In genomic region chr19:18304496-18305312, GRCh38 we compare ENCODE assay signal across 1 cellular context.
A peak's percentile ranks its signal among the peaks of the same experiment; 100 is the strongest.
TF ChIP-seq lines count a peak whose summit lies in the region.

No MANE protein-coding gene starts in this region.

TF ChIP-seq in HepG2, 621 proteins besides CTCF, POLR2A, EP300 and RAD21 (continued from another document and continues in another):
- TF ChIP-seq, protein P1, sequence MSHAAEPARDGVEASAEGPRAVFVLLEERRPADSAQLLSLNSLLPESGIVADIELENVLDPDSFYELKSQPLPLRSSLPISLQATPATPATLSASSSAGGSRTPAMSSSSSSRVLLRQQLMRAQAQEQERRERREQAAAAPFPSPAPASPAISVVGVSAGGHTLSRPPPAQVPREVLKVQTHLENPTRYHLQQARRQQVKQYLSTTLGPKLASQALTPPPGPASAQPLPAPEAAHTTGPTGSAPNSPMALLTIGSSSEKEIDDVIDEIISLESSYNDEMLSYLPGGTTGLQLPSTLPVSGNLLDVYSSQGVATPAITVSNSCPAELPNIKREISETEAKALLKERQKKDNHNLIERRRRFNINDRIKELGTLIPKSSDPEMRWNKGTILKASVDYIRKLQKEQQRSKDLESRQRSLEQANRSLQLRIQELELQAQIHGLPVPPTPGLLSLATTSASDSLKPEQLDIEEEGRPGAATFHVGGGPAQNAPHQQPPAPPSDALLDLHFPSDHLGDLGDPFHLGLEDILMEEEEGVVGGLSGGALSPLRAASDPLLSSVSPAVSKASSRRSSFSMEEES (CRISPR knock-in tag; IDR thresholded peaks at IDR 0.05): no peak; the same call in 1 of the 2 replicates
- TF ChIP-seq SATB2 (CRISPR knock-in tag; IDR thresholded peaks at IDR 0.05): no peak
- no peak for TF ChIP-seq ZNF841 (CRISPR knock-in tag; IDR thresholded peaks at IDR 0.05; ENCODE audit: borderline replicate concordance)
- TF ChIP-seq ZBTB44 (CRISPR knock-in tag; IDR thresholded peaks at IDR 0.05): no peak
- TF ChIP-seq RNF219 (CRISPR knock-in tag; IDR thresholded peaks at IDR 0.05): no peak; the same call in 1 of the 2 replicates
- peak; percentile 91 for TF ChIP-seq POLR2G (IDR thresholded peaks at IDR 0.05; ENCODE audit: low read depth, low read length)
- TF ChIP-seq, protein P2, sequence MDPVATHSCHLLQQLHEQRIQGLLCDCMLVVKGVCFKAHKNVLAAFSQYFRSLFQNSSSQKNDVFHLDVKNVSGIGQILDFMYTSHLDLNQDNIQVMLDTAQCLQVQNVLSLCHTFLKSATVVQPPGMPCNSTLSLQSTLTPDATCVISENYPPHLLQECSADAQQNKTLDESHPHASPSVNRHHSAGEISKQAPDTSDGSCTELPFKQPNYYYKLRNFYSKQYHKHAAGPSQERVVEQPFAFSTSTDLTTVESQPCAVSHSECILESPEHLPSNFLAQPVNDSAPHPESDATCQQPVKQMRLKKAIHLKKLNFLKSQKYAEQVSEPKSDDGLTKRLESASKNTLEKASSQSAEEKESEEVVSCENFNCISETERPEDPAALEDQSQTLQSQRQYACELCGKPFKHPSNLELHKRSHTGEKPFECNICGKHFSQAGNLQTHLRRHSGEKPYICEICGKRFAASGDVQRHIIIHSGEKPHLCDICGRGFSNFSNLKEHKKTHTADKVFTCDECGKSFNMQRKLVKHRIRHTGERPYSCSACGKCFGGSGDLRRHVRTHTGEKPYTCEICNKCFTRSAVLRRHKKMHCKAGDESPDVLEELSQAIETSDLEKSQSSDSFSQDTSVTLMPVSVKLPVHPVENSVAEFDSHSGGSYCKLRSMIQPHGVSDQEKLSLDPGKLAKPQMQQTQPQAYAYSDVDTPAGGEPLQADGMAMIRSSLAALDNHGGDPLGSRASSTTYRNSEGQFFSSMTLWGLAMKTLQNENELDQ (CRISPR knock-in tag; IDR thresholded peaks at IDR 0.05; ENCODE audit: borderline replicate concordance): no peak
- no peak for TF ChIP-seq HDAC6 (IDR thresholded peaks at IDR 0.05; ENCODE audit: low read depth, low read length)
- TF ChIP-seq HDAC1 (CRISPR knock-in tag; IDR thresholded peaks at IDR 0.05): peak; percentile 86
- peak; percentile 64; the same call in 1 of the 2 replicates for TF ChIP-seq MEIS1 (CRISPR knock-in tag; IDR thresholded peaks at IDR 0.05; ENCODE audit: borderline replicate concordance)
- no peak for TF ChIP-seq CCAR2 (optimal IDR thresholded peaks at IDR 0.05; ENCODE audit: low read depth, low read length)
- peak; percentile 83 for TF ChIP-seq ZFY (CRISPR knock-in tag; IDR thresholded peaks at IDR 0.05)
- TF ChIP-seq, protein P3, sequence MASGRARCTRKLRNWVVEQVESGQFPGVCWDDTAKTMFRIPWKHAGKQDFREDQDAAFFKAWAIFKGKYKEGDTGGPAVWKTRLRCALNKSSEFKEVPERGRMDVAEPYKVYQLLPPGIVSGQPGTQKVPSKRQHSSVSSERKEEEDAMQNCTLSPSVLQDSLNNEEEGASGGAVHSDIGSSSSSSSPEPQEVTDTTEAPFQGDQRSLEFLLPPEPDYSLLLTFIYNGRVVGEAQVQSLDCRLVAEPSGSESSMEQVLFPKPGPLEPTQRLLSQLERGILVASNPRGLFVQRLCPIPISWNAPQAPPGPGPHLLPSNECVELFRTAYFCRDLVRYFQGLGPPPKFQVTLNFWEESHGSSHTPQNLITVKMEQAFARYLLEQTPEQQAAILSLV (CRISPR knock-in tag; IDR thresholded peaks at IDR 0.05; ENCODE audit: borderline replicate concordance): peak; percentile 63
- no peak; the same call in 1 of the 2 replicates for TF ChIP-seq ERF (CRISPR knock-in tag; IDR thresholded peaks at IDR 0.05)
- no peak for TF ChIP-seq RBM22 (optimal IDR thresholded peaks at IDR 0.05; ENCODE audit: low read length)
- TF ChIP-seq HMG20B (CRISPR knock-in tag; conservative IDR thresholded peaks at IDR 0.05): no peak
- TF ChIP-seq PHF5A (CRISPR knock-in tag; IDR thresholded peaks at IDR 0.05; ENCODE audit: low read depth, unreplicated experiment): no peak
- TF ChIP-seq MED13 (CRISPR knock-in tag; IDR thresholded peaks at IDR 0.05): no peak
- TF ChIP-seq ZNF543 (CRISPR knock-in tag; IDR thresholded peaks at IDR 0.05): peak; percentile 95
- peak; percentile 50 for TF ChIP-seq THAP11 (CRISPR knock-in tag; IDR thresholded peaks at IDR 0.05)
- TF ChIP-seq PPARG (CRISPR knock-in tag; conservative IDR thresholded peaks at IDR 0.05): no peak
- no peak for TF ChIP-seq ZNF567 (CRISPR knock-in tag; IDR thresholded peaks at IDR 0.05; ENCODE audit: borderline replicate concordance)
- TF ChIP-seq ZNF121 (CRISPR knock-in tag; IDR thresholded peaks at IDR 0.05): 0 out of 2 replicates have a peak, but pooled peaks have one; percentile 16
- no peak for TF ChIP-seq REL (CRISPR knock-in tag; conservative IDR thresholded peaks at IDR 0.05)
- TF ChIP-seq, protein P4, sequence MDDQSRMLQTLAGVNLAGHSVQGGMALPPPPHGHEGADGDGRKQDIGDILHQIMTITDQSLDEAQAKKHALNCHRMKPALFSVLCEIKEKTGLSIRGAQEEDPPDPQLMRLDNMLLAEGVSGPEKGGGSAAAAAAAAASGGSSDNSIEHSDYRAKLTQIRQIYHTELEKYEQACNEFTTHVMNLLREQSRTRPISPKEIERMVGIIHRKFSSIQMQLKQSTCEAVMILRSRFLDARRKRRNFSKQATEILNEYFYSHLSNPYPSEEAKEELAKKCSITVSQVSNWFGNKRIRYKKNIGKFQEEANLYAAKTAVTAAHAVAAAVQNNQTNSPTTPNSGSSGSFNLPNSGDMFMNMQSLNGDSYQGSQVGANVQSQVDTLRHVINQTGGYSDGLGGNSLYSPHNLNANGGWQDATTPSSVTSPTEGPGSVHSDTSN (CRISPR knock-in tag; IDR thresholded peaks at IDR 0.05; ENCODE audit: borderline replicate concordance): no peak
- TF ChIP-seq ZFP90 (CRISPR knock-in tag; IDR thresholded peaks at IDR 0.05; ENCODE audit: borderline replicate concordance): no peak
- no peak for TF ChIP-seq TCF7L2 (IDR thresholded peaks at IDR 0.05; ENCODE audit: low read depth, low read length)
- no peak for TF ChIP-seq FLYWCH1 (CRISPR knock-in tag; IDR thresholded peaks at IDR 0.05)
- peak; percentile 98 for TF ChIP-seq ZNF292 (CRISPR knock-in tag; IDR thresholded peaks at IDR 0.05; ENCODE audit: borderline replicate concordance, low read depth)
- TF ChIP-seq ZNF282 (IDR thresholded peaks at IDR 0.05; ENCODE audit: partially characterized antibody): no peak
- TF ChIP-seq GABPA (IDR thresholded peaks at IDR 0.05; ENCODE audit: low read depth, low read length): no peak
- TF ChIP-seq GABPA (CRISPR knock-in tag; IDR thresholded peaks at IDR 0.05; ENCODE audit: low read depth): peak; percentile 76
- no peak for TF ChIP-seq BCLAF1 (IDR thresholded peaks at IDR 0.05)
- TF ChIP-seq MED1 (CRISPR knock-in tag; IDR thresholded peaks at IDR 0.05): peak; percentile 74
- TF ChIP-seq, protein P5, sequence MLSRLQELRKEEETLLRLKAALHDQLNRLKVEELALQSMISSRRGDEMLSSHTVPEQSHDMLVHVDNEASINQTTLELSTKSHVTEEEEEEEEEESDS (CRISPR knock-in tag; IDR thresholded peaks at IDR 0.05; ENCODE audit: borderline replicate concordance): no peak
- no peak for TF ChIP-seq ZNF766 (CRISPR knock-in tag; IDR thresholded peaks at IDR 0.05; ENCODE audit: borderline replicate concordance)
- peak; percentile 45 for TF ChIP-seq HDAC2 (CRISPR knock-in tag; IDR thresholded peaks at IDR 0.05)
- TF ChIP-seq NONO (IDR thresholded peaks at IDR 0.05): no peak
- TF ChIP-seq NONO (CRISPR knock-in tag; conservative IDR thresholded peaks at IDR 0.05): peak; percentile 91
- no peak for TF ChIP-seq ZNF274 (CRISPR knock-in tag; IDR thresholded peaks at IDR 0.05)
- TF ChIP-seq ZNF367 (CRISPR knock-in tag; IDR thresholded peaks at IDR 0.05; ENCODE audit: borderline replicate concordance): no peak
- no peak for TF ChIP-seq ZNF780A (CRISPR knock-in tag; IDR thresholded peaks at IDR 0.05)
- no peak for TF ChIP-seq TCF7 (IDR thresholded peaks at IDR 0.05; ENCODE audit: low read depth)
- TF ChIP-seq YEATS2 (CRISPR knock-in tag; IDR thresholded peaks at IDR 0.05; ENCODE audit: borderline replicate concordance): peak; percentile 40; the same call in 1 of the 2 replicates
- no peak for TF ChIP-seq ZNF224 (CRISPR knock-in tag; IDR thresholded peaks at IDR 0.05)
- TF ChIP-seq ZNF143 (CRISPR knock-in tag; IDR thresholded peaks at IDR 0.05): no peak
- TF ChIP-seq NCOR1 (IDR thresholded peaks at IDR 0.05; ENCODE audit: borderline replicate concordance, low read length): no peak
- TF ChIP-seq FOSL2 (CRISPR knock-in tag; IDR thresholded peaks at IDR 0.05): peak; percentile 93
- TF ChIP-seq ZBTB25 (CRISPR knock-in tag; IDR thresholded peaks at IDR 0.05): peak; percentile 65
- TF ChIP-seq, protein P6, sequence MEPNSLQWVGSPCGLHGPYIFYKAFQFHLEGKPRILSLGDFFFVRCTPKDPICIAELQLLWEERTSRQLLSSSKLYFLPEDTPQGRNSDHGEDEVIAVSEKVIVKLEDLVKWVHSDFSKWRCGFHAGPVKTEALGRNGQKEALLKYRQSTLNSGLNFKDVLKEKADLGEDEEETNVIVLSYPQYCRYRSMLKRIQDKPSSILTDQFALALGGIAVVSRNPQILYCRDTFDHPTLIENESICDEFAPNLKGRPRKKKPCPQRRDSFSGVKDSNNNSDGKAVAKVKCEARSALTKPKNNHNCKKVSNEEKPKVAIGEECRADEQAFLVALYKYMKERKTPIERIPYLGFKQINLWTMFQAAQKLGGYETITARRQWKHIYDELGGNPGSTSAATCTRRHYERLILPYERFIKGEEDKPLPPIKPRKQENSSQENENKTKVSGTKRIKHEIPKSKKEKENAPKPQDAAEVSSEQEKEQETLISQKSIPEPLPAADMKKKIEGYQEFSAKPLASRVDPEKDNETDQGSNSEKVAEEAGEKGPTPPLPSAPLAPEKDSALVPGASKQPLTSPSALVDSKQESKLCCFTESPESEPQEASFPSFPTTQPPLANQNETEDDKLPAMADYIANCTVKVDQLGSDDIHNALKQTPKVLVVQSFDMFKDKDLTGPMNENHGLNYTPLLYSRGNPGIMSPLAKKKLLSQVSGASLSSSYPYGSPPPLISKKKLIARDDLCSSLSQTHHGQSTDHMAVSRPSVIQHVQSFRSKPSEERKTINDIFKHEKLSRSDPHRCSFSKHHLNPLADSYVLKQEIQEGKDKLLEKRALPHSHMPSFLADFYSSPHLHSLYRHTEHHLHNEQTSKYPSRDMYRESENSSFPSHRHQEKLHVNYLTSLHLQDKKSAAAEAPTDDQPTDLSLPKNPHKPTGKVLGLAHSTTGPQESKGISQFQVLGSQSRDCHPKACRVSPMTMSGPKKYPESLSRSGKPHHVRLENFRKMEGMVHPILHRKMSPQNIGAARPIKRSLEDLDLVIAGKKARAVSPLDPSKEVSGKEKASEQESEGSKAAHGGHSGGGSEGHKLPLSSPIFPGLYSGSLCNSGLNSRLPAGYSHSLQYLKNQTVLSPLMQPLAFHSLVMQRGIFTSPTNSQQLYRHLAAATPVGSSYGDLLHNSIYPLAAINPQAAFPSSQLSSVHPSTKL (CRISPR knock-in tag; IDR thresholded peaks at IDR 0.05): peak; percentile 55
- TF ChIP-seq ZC3H4 (CRISPR knock-in tag; IDR thresholded peaks at IDR 0.05; ENCODE audit: borderline replicate concordance): no peak
- TF ChIP-seq ZNF33A (CRISPR knock-in tag; IDR thresholded peaks at IDR 0.05; ENCODE audit: borderline replicate concordance): peak; percentile 86; the same call in 1 of the 2 replicates
